ENCODE assay signal across 13 cellular contexts in genomic region chr14:72554401-72554800, GRCh38.
A peak's percentile ranks its signal among the peaks of the same experiment; 100 is the strongest.
DNase-seq lines count a peak whose midpoint lies in the region; ATAC-seq and TF ChIP-seq lines count a peak whose summit lies in the region.
"Had no signal": no experiment of that assay in that cellular context is flagged by ENCODE, and none has a peak within 500 bp of the region (broad histone marks: within the 10 kb centered on the region; RNA-seq: fewer than 3 reads in every experiment).

No MANE protein-coding gene starts in this region.

- no peak overlapping the region for H3K4me3 ChIP-seq in aorta (ENCODE audit: low read length in 2 of 2)
- H3K4me3 ChIP-seq: BLaER1 treated with 17β-estradiol and CSF1 and Interleukin-3, amounts not matched to agents 10 nM and 100 nM; GM12878 had no signal

- intact Hi-C loops in natural killer cell (cut with micrococcal nuclease) = no loop called here
- intact Hi-C loops in aorta (cut with DNase I) = no loop called here

- H3K4me1 Mint-ChIP-seq in natural killer cell treated with Interleukin-12 subunit alpha and Interleukin-12 subunit beta and Interleukin-15 and Interleukin-18, amount 100 ng/mL, for 72 hours (ENCODE audit: low read depth in 2 of 2) = peaks cover 11% of the 10 kb centered on the region in 2 donors
- peaks cover 0 to 6% of the 10 kb centered on the region in 2 donors for H3K4me1 Mint-ChIP-seq in natural killer cell

- no peaks in the 10 kb centered on the region for H3K27me3 ChIP-seq in aorta (ENCODE audit: control insufficient read depth in 1 of 2, insufficient read depth in 2 of 2, low read length in 1 of 2)
- H3K27me3 ChIP-seq: BLaER1 treated with 17β-estradiol and CSF1 and Interleukin-3, amounts not matched to agents 10 nM and 100 nM had no signal

- no peaks in the 10 kb centered on the region for H3K36me3 Mint-ChIP-seq in natural killer cell treated with Interleukin-12 subunit alpha and Interleukin-12 subunit beta and Interleukin-15 and Interleukin-18, amount 100 ng/mL, for 72 hours
- H3K36me3 Mint-ChIP-seq in natural killer cell = no peaks in the 10 kb centered on the region

- peak; percentile 32 for DNase-seq in natural killer cell treated with Interleukin-12 subunit alpha and Interleukin-12 subunit beta and Interleukin-15 and Interleukin-18, amount 100 ng/mL, for 72 hours (ENCODE audit: low spot score)
- no peak for DNase-seq in natural killer cell
- peak; percentile 95 for DNase-seq in cerebellar cortex (ENCODE audit: low spot score)
- peak; percentile 30 for DNase-seq in medulla oblongata (ENCODE audit: extremely low spot score)
- DNase-seq in aorta = peak in 1 of 2 donors; percentile 11
- DNase-seq in hippocampal formation (lab: John Stamatoyannopoulos, UW) = no peak
- DNase-seq in NCI-H1417 (lab: John Stamatoyannopoulos, UW) = no peak
- DNase-seq in NK-92 treated with Interleukin-12 subunit alpha and Interleukin-12 subunit beta, amount 100 ng/mL, for 24 hours (lab: John Stamatoyannopoulos, UW) = no peak
- DNase-seq: ACHN; CD4-positive, CD25-positive, alpha-beta regulatory T cell; DMS53 had no signal

- ATAC-seq in natural killer cell treated with Interleukin-12 subunit alpha and Interleukin-12 subunit beta and Interleukin-15 and Interleukin-18, amount 100 ng/mL, for 72 hours = no peak
- ATAC-seq in natural killer cell (no peak), aorta (ENCODE audit: low FRiP score) (peak; percentile 24)
- ATAC-seq: GM12878 had no signal

- WGBS in aorta, 2 donors = 4 to 8% methylated on average over 4 of the region's 4 CpGs

- H3K4me3 Mint-ChIP-seq in natural killer cell treated with Interleukin-12 subunit alpha and Interleukin-12 subunit beta and Interleukin-15 and Interleukin-18, amount 100 ng/mL, for 72 hours = no peak overlapping the region
- no peak overlapping the region for H3K4me3 Mint-ChIP-seq in natural killer cell
- H3K4me3 Mint-ChIP-seq: CD4-positive, CD25-positive, alpha-beta regulatory T cell had no signal

- H3K9me3 Mint-ChIP-seq in natural killer cell treated with Interleukin-12 subunit alpha and Interleukin-12 subunit beta and Interleukin-15 and Interleukin-18, amount 100 ng/mL, for 72 hours = no peaks in the 10 kb centered on the region
- H3K9me3 Mint-ChIP-seq in natural killer cell = no peaks in the 10 kb centered on the region

- peak overlapping the region in 1 of 2 donors; percentile 98 for H3K27ac ChIP-seq in aorta (ENCODE audit: low read depth in 1 of 2, low read length in 2 of 2)
- H3K27ac ChIP-seq: BLaER1 treated with 17β-estradiol and CSF1 and Interleukin-3, amounts not matched to agents 10 nM and 100 nM had no signal

- H3K9me3 ChIP-seq in aorta (ENCODE audit: control insufficient read depth, low read length) = no peaks in the 10 kb centered on the region
- H3K9me3 ChIP-seq: BLaER1 treated with 17β-estradiol and CSF1 and Interleukin-3, amounts not matched to agents 10 nM and 100 nM had no signal

- H3K27me3 Mint-ChIP-seq in natural killer cell treated with Interleukin-12 subunit alpha and Interleukin-12 subunit beta and Interleukin-15 and Interleukin-18, amount 100 ng/mL, for 72 hours = peaks cover 49 to 50% of the 10 kb centered on the region in 2 donors
- H3K27me3 Mint-ChIP-seq in natural killer cell (ENCODE audit: low read depth in 2 of 2) = peaks cover 60 to 80% of the 10 kb centered on the region in 2 donors

- H3K27ac Mint-ChIP-seq in natural killer cell treated with Interleukin-12 subunit alpha and Interleukin-12 subunit beta and Interleukin-15 and Interleukin-18, amount 100 ng/mL, for 72 hours = no peak overlapping the region
- no peak overlapping the region for H3K27ac Mint-ChIP-seq in natural killer cell
- H3K27ac Mint-ChIP-seq: CD4-positive, CD25-positive, alpha-beta regulatory T cell had no signal

- H3K4me1 ChIP-seq in aorta (ENCODE audit: control insufficient read depth in 1 of 2, insufficient read depth in 2 of 2, low read length in 2 of 2) = peaks cover 0 to 6% of the 10 kb centered on the region in 2 donors

- no peak for TF ChIP-seq CTCF in natural killer cell (IDR thresholded peaks at IDR 0.05)

- H3K36me3 ChIP-seq in aorta (ENCODE audit: control insufficient read depth in 1 of 2, insufficient read depth in 2 of 2, low read length in 1 of 2) = no peaks in the 10 kb centered on the region
- H3K36me3 ChIP-seq: BLaER1 treated with 17β-estradiol and CSF1 and Interleukin-3, amounts not matched to agents 10 nM and 100 nM had no signal

Comparison
In these comparisons a context has a peak if more than half of its experiments do, and no peak if none do; other contexts are left out.
1. DNase-seq: peak in natural killer cell treated with Interleukin-12 subunit alpha and Interleukin-12 subunit beta and Interleukin-15 and Interleukin-18, amount 100 ng/mL, for 72 hours (single experiment), cerebellar cortex (single experiment) and medulla oblongata (single experiment); none in natural killer cell (single experiment), hippocampal formation (0 of 2), NCI-H1417 (0 of 3) and NK-92 treated with Interleukin-12 subunit alpha and Interleukin-12 subunit beta, amount 100 ng/mL, for 24 hours (single experiment).